In the genomic region with DNA sequence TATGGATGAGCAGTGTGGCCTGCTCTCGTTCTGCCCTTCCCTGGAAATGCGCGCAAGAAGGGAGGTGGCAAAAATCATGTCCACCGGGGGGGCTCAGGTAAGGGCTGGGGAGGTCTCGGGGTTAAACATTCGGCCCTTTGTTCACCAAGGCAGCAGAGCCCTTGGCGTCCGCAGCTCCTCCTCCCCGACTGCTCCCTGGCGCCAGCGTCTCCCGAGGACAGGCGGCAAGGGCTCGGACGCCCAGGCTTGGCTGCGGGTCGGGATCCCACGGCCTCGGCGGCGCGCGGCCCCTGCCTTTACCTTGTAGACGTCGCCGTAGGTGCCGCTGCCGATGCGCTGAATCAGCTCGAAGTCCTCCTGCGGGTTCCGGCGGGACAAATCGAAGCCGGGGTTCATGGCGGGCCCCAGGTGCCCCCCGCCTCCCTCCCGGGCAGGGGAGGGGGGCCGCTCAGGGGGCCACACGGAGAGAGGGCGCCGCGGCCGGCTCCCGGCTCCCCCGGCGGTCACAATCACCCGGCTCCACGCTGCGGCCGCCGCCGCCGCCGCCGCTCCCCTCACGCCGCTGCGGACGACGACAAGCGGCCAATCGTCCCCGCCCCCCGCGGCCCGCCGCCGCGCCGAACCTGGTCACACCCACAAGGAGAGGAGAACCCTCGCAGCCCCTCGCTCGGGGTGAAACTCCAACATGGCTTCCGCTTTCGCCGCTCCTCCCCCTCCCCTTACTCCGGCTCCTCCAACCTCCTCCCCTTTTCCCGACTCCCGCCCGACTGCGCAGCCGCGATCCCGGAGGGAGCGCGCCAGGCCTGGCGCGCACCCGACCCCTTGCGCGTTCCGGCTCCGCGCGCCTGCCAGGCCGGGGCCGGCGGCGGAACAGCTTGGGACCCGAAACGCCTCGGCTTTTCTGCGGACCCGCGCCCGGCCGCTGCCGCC, we compare ENCODE assay signal across 1 cellular context.
TF ChIP-seq lines count a peak whose summit lies in the region.

Gene MAP4K3, minus strand, starts transcription at position 694 of the 930 bp plus-strand sequence. Its CDS starts 298 bp downstream, at position 396.

TF ChIP-seq in HepG2, 621 proteins besides CTCF, POLR2A, EP300 and RAD21 (continued from another document and continues in another):
- TF ChIP-seq, protein P1, sequence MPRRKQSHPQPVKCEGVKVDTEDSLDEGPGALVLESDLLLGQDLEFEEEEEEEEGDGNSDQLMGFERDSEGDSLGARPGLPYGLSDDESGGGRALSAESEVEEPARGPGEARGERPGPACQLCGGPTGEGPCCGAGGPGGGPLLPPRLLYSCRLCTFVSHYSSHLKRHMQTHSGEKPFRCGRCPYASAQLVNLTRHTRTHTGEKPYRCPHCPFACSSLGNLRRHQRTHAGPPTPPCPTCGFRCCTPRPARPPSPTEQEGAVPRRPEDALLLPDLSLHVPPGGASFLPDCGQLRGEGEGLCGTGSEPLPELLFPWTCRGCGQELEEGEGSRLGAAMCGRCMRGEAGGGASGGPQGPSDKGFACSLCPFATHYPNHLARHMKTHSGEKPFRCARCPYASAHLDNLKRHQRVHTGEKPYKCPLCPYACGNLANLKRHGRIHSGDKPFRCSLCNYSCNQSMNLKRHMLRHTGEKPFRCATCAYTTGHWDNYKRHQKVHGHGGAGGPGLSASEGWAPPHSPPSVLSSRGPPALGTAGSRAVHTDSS (CRISPR knock-in tag; conservative IDR thresholded peaks at IDR 0.05) = no peak
- TF ChIP-seq ZMYM3 (CRISPR knock-in tag; IDR thresholded peaks at IDR 0.05) = peak; percentile 69
- TF ChIP-seq SMC3 (IDR thresholded peaks at IDR 0.05; ENCODE audit: low read length) = no peak
- peak; percentile 69; the same call in 1 of the 2 replicates for TF ChIP-seq YEATS4 (CRISPR knock-in tag; IDR thresholded peaks at IDR 0.05; ENCODE audit: borderline replicate concordance)
- TF ChIP-seq, protein P2, sequence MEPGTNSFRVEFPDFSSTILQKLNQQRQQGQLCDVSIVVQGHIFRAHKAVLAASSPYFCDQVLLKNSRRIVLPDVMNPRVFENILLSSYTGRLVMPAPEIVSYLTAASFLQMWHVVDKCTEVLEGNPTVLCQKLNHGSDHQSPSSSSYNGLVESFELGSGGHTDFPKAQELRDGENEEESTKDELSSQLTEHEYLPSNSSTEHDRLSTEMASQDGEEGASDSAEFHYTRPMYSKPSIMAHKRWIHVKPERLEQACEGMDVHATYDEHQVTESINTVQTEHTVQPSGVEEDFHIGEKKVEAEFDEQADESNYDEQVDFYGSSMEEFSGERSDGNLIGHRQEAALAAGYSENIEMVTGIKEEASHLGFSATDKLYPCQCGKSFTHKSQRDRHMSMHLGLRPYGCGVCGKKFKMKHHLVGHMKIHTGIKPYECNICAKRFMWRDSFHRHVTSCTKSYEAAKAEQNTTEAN (CRISPR knock-in tag; conservative IDR thresholded peaks at IDR 0.05) = no peak; the same call in 1 of the 2 replicates
- peak; percentile 15; the same call in 1 of the 2 replicates for TF ChIP-seq MTA1 (CRISPR knock-in tag; IDR thresholded peaks at IDR 0.05; ENCODE audit: borderline replicate concordance)
- TF ChIP-seq, protein P3, sequence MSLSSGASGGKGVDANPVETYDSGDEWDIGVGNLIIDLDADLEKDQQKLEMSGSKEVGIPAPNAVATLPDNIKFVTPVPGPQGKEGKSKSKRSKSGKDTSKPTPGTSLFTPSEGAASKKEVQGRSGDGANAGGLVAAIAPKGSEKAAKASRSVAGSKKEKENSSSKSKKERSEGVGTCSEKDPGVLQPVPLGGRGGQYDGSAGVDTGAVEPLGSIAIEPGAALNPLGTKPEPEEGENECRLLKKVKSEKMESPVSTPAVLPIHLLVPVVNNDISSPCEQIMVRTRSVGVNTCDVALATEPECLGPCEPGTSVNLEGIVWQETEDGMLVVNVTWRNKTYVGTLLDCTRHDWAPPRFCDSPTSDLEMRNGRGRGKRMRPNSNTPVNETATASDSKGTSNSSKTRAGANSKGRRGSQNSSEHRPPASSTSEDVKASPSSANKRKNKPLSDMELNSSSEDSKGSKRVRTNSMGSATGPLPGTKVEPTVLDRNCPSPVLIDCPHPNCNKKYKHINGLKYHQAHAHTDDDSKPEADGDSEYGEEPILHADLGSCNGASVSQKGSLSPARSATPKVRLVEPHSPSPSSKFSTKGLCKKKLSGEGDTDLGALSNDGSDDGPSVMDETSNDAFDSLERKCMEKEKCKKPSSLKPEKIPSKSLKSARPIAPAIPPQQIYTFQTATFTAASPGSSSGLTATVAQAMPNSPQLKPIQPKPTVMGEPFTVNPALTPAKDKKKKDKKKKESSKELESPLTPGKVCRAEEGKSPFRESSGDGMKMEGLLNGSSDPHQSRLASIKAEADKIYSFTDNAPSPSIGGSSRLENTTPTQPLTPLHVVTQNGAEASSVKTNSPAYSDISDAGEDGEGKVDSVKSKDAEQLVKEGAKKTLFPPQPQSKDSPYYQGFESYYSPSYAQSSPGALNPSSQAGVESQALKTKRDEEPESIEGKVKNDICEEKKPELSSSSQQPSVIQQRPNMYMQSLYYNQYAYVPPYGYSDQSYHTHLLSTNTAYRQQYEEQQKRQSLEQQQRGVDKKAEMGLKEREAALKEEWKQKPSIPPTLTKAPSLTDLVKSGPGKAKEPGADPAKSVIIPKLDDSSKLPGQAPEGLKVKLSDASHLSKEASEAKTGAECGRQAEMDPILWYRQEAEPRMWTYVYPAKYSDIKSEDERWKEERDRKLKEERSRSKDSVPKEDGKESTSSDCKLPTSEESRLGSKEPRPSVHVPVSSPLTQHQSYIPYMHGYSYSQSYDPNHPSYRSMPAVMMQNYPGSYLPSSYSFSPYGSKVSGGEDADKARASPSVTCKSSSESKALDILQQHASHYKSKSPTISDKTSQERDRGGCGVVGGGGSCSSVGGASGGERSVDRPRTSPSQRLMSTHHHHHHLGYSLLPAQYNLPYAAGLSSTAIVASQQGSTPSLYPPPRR (CRISPR knock-in tag; IDR thresholded peaks at IDR 0.05; ENCODE audit: borderline replicate concordance) = no peak; the same call in 1 of the 2 replicates
- peak; percentile 67 for TF ChIP-seq ELF1 (CRISPR knock-in tag; IDR thresholded peaks at IDR 0.05)
- peak; percentile 59; the same call in 1 of the 2 replicates for TF ChIP-seq ZNF142 (CRISPR knock-in tag; IDR thresholded peaks at IDR 0.05)
- TF ChIP-seq, protein P4, sequence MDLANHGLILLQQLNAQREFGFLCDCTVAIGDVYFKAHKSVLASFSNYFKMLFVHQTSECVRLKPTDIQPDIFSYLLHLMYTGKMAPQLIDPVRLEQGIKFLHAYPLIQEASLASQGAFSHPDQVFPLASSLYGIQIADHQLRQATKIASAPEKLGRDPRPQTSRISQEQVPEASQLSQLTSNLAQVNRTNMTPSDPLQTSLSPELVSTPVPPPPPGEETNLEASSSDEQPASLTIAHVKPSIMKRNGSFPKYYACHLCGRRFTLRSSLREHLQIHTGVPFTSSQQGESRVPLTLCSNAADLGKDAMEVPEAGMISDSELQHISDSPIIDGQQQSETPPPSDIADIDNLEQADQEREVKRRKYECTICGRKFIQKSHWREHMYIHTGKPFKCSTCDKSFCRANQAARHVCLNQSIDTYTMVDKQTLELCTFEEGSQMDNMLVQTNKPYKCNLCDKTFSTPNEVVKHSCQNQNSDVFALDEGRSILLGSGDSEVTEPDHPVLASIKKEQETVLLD (CRISPR knock-in tag; IDR thresholded peaks at IDR 0.05; ENCODE audit: low read depth) = peak; percentile 57
- TF ChIP-seq SMAD1 (CRISPR knock-in tag; IDR thresholded peaks at IDR 0.05; ENCODE audit: borderline replicate concordance, low read depth) = no peak
- TF ChIP-seq ZNF773 (CRISPR knock-in tag; IDR thresholded peaks at IDR 0.05; ENCODE audit: borderline replicate concordance) = peak; percentile 54; the same call in 1 of the 2 replicates
- peak; percentile 44; the same call in 1 of the 2 replicates for TF ChIP-seq MIER3 (CRISPR knock-in tag; IDR thresholded peaks at IDR 0.05; ENCODE audit: borderline replicate concordance)
- peak; percentile 83; the same call in 1 of the 2 replicates for TF ChIP-seq NFKB2 (CRISPR knock-in tag; IDR thresholded peaks at IDR 0.05; ENCODE audit: borderline replicate concordance)
- TF ChIP-seq MXD1 (CRISPR knock-in tag; IDR thresholded peaks at IDR 0.05) = peak; percentile 58
- peak; percentile 88 for TF ChIP-seq MAZ (IDR thresholded peaks at IDR 0.05; ENCODE audit: borderline replicate concordance, low read depth, low read length)
- peak; percentile 94 for TF ChIP-seq MAZ (CRISPR knock-in tag; IDR thresholded peaks at IDR 0.05; ENCODE audit: low read depth)
- peak; percentile 71 for TF ChIP-seq ETV5 (CRISPR knock-in tag; IDR thresholded peaks at IDR 0.05; ENCODE audit: borderline replicate concordance)
- peak; percentile 16; the same call in 1 of the 2 replicates for TF ChIP-seq PHF20 (CRISPR knock-in tag; IDR thresholded peaks at IDR 0.05)
- peak; percentile 88 for TF ChIP-seq EED (CRISPR knock-in tag; IDR thresholded peaks at IDR 0.05)
- no peak for TF ChIP-seq ZNF33B (CRISPR knock-in tag; IDR thresholded peaks at IDR 0.05)
- peak; percentile 89; the same call in 1 of the 2 replicates for TF ChIP-seq ZNF772 (CRISPR knock-in tag; IDR thresholded peaks at IDR 0.05)
- TF ChIP-seq ZNF713 (CRISPR knock-in tag; IDR thresholded peaks at IDR 0.05) = no peak
- peak; percentile 49 for TF ChIP-seq ZNF253 (CRISPR knock-in tag; IDR thresholded peaks at IDR 0.05; ENCODE audit: borderline replicate concordance)
- TF ChIP-seq, protein P5, sequence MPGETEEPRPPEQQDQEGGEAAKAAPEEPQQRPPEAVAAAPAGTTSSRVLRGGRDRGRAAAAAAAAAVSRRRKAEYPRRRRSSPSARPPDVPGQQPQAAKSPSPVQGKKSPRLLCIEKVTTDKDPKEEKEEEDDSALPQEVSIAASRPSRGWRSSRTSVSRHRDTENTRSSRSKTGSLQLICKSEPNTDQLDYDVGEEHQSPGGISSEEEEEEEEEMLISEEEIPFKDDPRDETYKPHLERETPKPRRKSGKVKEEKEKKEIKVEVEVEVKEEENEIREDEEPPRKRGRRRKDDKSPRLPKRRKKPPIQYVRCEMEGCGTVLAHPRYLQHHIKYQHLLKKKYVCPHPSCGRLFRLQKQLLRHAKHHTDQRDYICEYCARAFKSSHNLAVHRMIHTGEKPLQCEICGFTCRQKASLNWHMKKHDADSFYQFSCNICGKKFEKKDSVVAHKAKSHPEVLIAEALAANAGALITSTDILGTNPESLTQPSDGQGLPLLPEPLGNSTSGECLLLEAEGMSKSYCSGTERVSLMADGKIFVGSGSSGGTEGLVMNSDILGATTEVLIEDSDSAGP (CRISPR knock-in tag; IDR thresholded peaks at IDR 0.05; ENCODE audit: borderline replicate concordance) = peak; percentile 93
- peak; percentile 67; the same call in 1 of the 2 replicates for TF ChIP-seq ZNF749 (CRISPR knock-in tag; IDR thresholded peaks at IDR 0.05; ENCODE audit: borderline replicate concordance)
- no peak for TF ChIP-seq ZNF75D (CRISPR knock-in tag; IDR thresholded peaks at IDR 0.05; ENCODE audit: borderline replicate concordance)
- no peak; the same call in 1 of the 2 replicates for TF ChIP-seq JUN (CRISPR knock-in tag; IDR thresholded peaks at IDR 0.05)
- TF ChIP-seq ZNF572 (CRISPR knock-in tag; IDR thresholded peaks at IDR 0.05) = no peak; the same call in 1 of the 2 replicates
- no peak for TF ChIP-seq GABPA (IDR thresholded peaks at IDR 0.05; ENCODE audit: low read depth, low read length)
- peak; percentile 59 for TF ChIP-seq GABPA (CRISPR knock-in tag; IDR thresholded peaks at IDR 0.05; ENCODE audit: low read depth)
- no peak for TF ChIP-seq CHD4 (IDR thresholded peaks at IDR 0.05; ENCODE audit: borderline replicate concordance, low read length)
- peak; percentile 73 for TF ChIP-seq POGZ (CRISPR knock-in tag; IDR thresholded peaks at IDR 0.05)
- 0 out of 2 replicates have a peak, but pooled peaks have one; percentile 76 for TF ChIP-seq ZNF615 (CRISPR knock-in tag; IDR thresholded peaks at IDR 0.05; ENCODE audit: borderline replicate concordance)
